Comparison of ENCODE assay signal across 17 cellular contexts in the genomic region with DNA sequence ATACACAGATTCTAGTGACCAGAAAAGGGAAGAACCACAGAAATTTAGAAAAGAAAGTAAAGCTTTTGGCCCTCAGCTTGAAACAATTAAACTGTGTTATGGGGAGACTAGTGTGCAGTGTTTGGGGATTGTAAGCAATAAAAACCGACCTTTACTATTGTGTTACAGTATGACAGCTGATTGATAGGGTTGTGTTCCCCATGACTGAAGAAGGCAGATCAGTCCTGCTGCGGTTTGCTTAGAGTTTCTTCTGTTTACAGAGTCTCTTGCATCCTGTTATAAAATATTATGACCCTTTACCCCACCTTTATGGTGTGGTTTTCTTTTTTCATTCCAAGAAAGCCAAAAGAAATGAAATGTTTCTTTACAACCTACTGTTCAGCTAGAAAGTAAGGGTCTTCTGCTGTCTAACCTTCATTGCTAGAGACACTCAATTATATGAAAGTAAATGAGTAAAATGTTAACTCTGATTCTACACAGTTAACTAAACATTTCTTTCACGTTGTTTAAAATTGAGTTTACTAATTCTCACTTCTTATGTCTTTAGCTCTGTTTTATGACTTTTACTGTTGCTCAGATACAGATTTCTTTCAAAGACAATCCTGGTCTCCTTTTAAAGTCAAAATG. TPM values are rescaled to one million over a fixed set of nuclear protein-coding genes. Genes with fewer than 3 reads are reported as not detected.
DNase-seq lines count a peak whose midpoint lies in the region; ATAC-seq, FAIRE-seq and TF ChIP-seq lines count a peak whose summit lies in the region.
"Had no signal": no experiment of that assay in that cellular context is flagged by ENCODE, and none has a peak within 500 bp of the region (broad histone marks: within the 10 kb centered on the region; RNA-seq: fewer than 3 reads in every experiment).

No MANE protein-coding gene starts in this region.

- no peaks in the 10 kb centered on the region for H3K27me3 ChIP-seq in endothelial cell of umbilical vein (ENCODE audit: control insufficient read depth in 2 of 2, insufficient read depth in 2 of 2, low read length in 2 of 2)
- H3K27me3 ChIP-seq: uterus had no signal

- no peak overlapping the region for H2AFZ ChIP-seq in endothelial cell of umbilical vein (ENCODE audit: low read depth, low read length)

- BruUV-seq in endothelial cell of umbilical vein (replicated peaks; lab: Mats Ljungman, UMichigan), result no TSS peak

- no peak for TF ChIP-seq CTCF in endothelial cell of umbilical vein (IDR thresholded peaks at IDR 0.05; ENCODE audit: extremely low read depth in 1 of 2, insufficient read depth in 1 of 2, low read depth in 1 of 2, low read length in 2 of 2)

- H3K36me3 Mint-ChIP-seq in activated naive CD8-positive, alpha-beta T cell treated with anti-CD3 and anti-CD28 coated beads, Interleukin-2, amount 10 ng/mL, durations not matched to agents 7 days and 5 days, result peaks cover 3% of the 10 kb centered on the region
- H3K36me3 Mint-ChIP-seq in activated naive CD8-positive, alpha-beta T cell treated with anti-CD3 and anti-CD28 coated beads for 36 hours, result peaks cover 3% of the 10 kb centered on the region
- H3K36me3 Mint-ChIP-seq: activated naive CD4-positive, alpha-beta T cell treated with anti-CD3 and anti-CD28 coated beads, Interleukin-2, amount 50 U/mL, for 72 hours had no signal

- H3K27ac ChIP-seq in endothelial cell of umbilical vein (ENCODE audit: insufficient read depth, low read depth, low read length), result no peak overlapping the region
- H3K27ac ChIP-seq: HL-60, prostate gland had no signal

- H3K4me1 ChIP-seq in endothelial cell of umbilical vein (ENCODE audit: control insufficient read depth, extremely low read depth, insufficient read depth, low read length), result peaks cover 12% of the 10 kb centered on the region
- H3K4me1 ChIP-seq: prostate gland, uterus had no signal

- no peak overlapping the region for H3K4me2 ChIP-seq in endothelial cell of umbilical vein (ENCODE audit: insufficient read depth, low read length)

- no peaks in the 10 kb centered on the region for H3K79me2 ChIP-seq in endothelial cell of umbilical vein (ENCODE audit: control insufficient read depth, insufficient read depth, low read length)

- no peak overlapping the region for H3K27ac Mint-ChIP-seq in activated naive CD8-positive, alpha-beta T cell treated with anti-CD3 and anti-CD28 coated beads, Interleukin-2, amount 10 ng/mL, durations not matched to agents 7 days and 5 days
- H3K27ac Mint-ChIP-seq in activated naive CD8-positive, alpha-beta T cell treated with anti-CD3 and anti-CD28 coated beads for 36 hours, result no peak overlapping the region
- H3K27ac Mint-ChIP-seq: activated naive CD4-positive, alpha-beta T cell treated with anti-CD3 and anti-CD28 coated beads, Interleukin-2, amount 50 U/mL, for 72 hours; HFFc6 had no signal

- intact Hi-C loops in endothelial cell of umbilical vein (cut with micrococcal nuclease), result no loop called here

- H3K9me3 Mint-ChIP-seq in activated naive CD8-positive, alpha-beta T cell treated with anti-CD3 and anti-CD28 coated beads, Interleukin-2, amount 10 ng/mL, durations not matched to agents 7 days and 5 days, result no peaks in the 10 kb centered on the region
- no peaks in the 10 kb centered on the region for H3K9me3 Mint-ChIP-seq in activated naive CD8-positive, alpha-beta T cell treated with anti-CD3 and anti-CD28 coated beads for 36 hours
- H3K9me3 Mint-ChIP-seq: activated naive CD4-positive, alpha-beta T cell treated with anti-CD3 and anti-CD28 coated beads, Interleukin-2, amount 50 U/mL, for 72 hours; HFFc6 had no signal

- dilution Hi-C loops in endothelial cell of umbilical vein (cut with MboI; ENCODE audit: extremely low pct_ligation_motif_present, low sequenced_read_pairs), result no loop called here

- no peak overlapping the region for H3K9ac ChIP-seq in endothelial cell of umbilical vein (replicated peaks; ENCODE audit: extremely low read depth, insufficient read depth, low read length)

- FAIRE-seq in endothelial cell of umbilical vein (lab: Jason Lieb, UNC), result no peak

- POLR2A ChIA-PET in activated naive CD8-positive, alpha-beta T cell treated with anti-CD3 and anti-CD28 coated beads, Interleukin-2, amount 10 ng/mL, durations not matched to agents 7 days and 5 days (lab: Charles Lee), result interaction anchor here (0.9 kb wide), 1 partner anchor 15 kb away, joined by 3 read pairs; no protein-coding TSS in a partner anchor
- POLR2A ChIA-PET in endothelial cell of umbilical vein (lab: Charles Lee), result no interaction called here

- no peak for TF ChIP-seq POLR2A in endothelial cell of umbilical vein (IDR thresholded peaks at IDR 0.05; ENCODE audit: low read depth, low read length)

- peak overlapping the region; percentile 31 for H3K4me3 Mint-ChIP-seq in activated naive CD8-positive, alpha-beta T cell treated with anti-CD3 and anti-CD28 coated beads, Interleukin-2, amount 10 ng/mL, durations not matched to agents 7 days and 5 days
- no peak overlapping the region for H3K4me3 Mint-ChIP-seq in activated naive CD8-positive, alpha-beta T cell treated with anti-CD3 and anti-CD28 coated beads for 36 hours
- H3K4me3 Mint-ChIP-seq: HFFc6 had no signal

- peak; percentile 50 for ATAC-seq in activated naive CD8-positive, alpha-beta T cell treated with anti-CD3 and anti-CD28 coated beads, Interleukin-2, amount 10 ng/mL, durations not matched to agents 7 days and 5 days (ENCODE audit: low read depth)
- peak; percentile 86 for ATAC-seq in HG03460 (IDR thresholded peaks at IDR 0.05; ENCODE audit: unreplicated experiment)

- H3K9me3 ChIP-seq in endothelial cell of umbilical vein (replicated peaks; ENCODE audit: control insufficient read depth, insufficient read depth, low read length), result no peaks in the 10 kb centered on the region
- H3K9me3 ChIP-seq: prostate gland, uterus had no signal

- no peak for DNase-seq in activated naive CD8-positive, alpha-beta T cell treated with anti-CD3 and anti-CD28 coated beads, Interleukin-2, amount 10 ng/mL, durations not matched to agents 7 days and 5 days
- DNase-seq in activated naive CD8-positive, alpha-beta T cell treated with anti-CD3 and anti-CD28 coated beads for 36 hours, result no peak
- DNase-seq in endothelial cell of umbilical vein (ENCODE audit: low read depth, low spot score), result peak; percentile 12
- no peak for DNase-seq in NCI-H1105 treated with DMSO at 0.1 percent for 48 hours (lab: John Stamatoyannopoulos, UW)
- no peak for DNase-seq in activated CD8-positive, alpha-beta memory T cell treated with anti-CD3 and anti-CD28 coated beads for 24 hours
- no peak for DNase-seq in COR-L47 (lab: John Stamatoyannopoulos, UW)
- DNase-seq in ecto neural progenitor cell (ENCODE audit: low spot score), result no peak
- DNase-seq: DMS79; HFFc6; MM.1S; NCI-H345; stimulated activated CD4-positive, alpha-beta T cell treated with anti-CD3 and anti-CD28 coated beads, Interleukin-2, amount 100 ng/mL, for 24 hours; uterus had no signal

- H3K36me3 ChIP-seq in endothelial cell of umbilical vein (ENCODE audit: control insufficient read depth in 2 of 2, extremely low read depth in 1 of 2, insufficient read depth in 2 of 2, low read length in 2 of 2), result no peaks in the 10 kb centered on the region
- H3K36me3 ChIP-seq: prostate gland, uterus had no signal

- H3K9me1 ChIP-seq in endothelial cell of umbilical vein (replicated peaks; ENCODE audit: control insufficient read depth, extremely low read depth, insufficient read depth, low read length), result no peaks in the 10 kb centered on the region

- CTCF ChIA-PET in endothelial cell of umbilical vein (lab: Charles Lee), result interaction anchor here (2.1 kb wide), 1 partner anchor 15 kb away, joined by 5 read pairs; no protein-coding TSS in a partner anchor

- H3K4me3 ChIP-seq in endothelial cell of umbilical vein (replicated peaks in 1 of 3; ENCODE audit: insufficient read depth in 1 of 3, low read depth in 1 of 3, low read length in 3 of 3), result no peak overlapping the region
- H3K4me3 ChIP-seq: prostate gland, uterus had no signal

- H3K27me3 Mint-ChIP-seq in activated naive CD8-positive, alpha-beta T cell treated with anti-CD3 and anti-CD28 coated beads, Interleukin-2, amount 10 ng/mL, durations not matched to agents 7 days and 5 days, result no peaks in the 10 kb centered on the region
- H3K27me3 Mint-ChIP-seq in activated naive CD8-positive, alpha-beta T cell treated with anti-CD3 and anti-CD28 coated beads for 36 hours, result no peaks in the 10 kb centered on the region

- H4K20me1 ChIP-seq in endothelial cell of umbilical vein (replicated peaks; ENCODE audit: control insufficient read depth, extremely low read depth, insufficient read depth, low read length), result no peaks in the 10 kb centered on the region

- peaks cover 4% of the 10 kb centered on the region for H3K4me1 Mint-ChIP-seq in activated naive CD8-positive, alpha-beta T cell treated with anti-CD3 and anti-CD28 coated beads, Interleukin-2, amount 10 ng/mL, durations not matched to agents 7 days and 5 days
- peaks cover 8% of the 10 kb centered on the region for H3K4me1 Mint-ChIP-seq in activated naive CD8-positive, alpha-beta T cell treated with anti-CD3 and anti-CD28 coated beads for 36 hours

TF ChIP-seq in endothelial cell of umbilical vein, 7 proteins besides CTCF, POLR2A, EP300 and RAD21 (continues in another document):
- TF ChIP-seq POLR2AphosphoS5 (IDR thresholded peaks at IDR 0.05; ENCODE audit: insufficient read depth, low read depth, low read length), result no peak
- TF ChIP-seq GATA2 (IDR thresholded peaks at IDR 0.05; ENCODE audit: insufficient read depth, insufficient read length, low read depth, low read length), result no peak
- TF ChIP-seq JUN (IDR thresholded peaks at IDR 0.05; ENCODE audit: borderline replicate concordance, insufficient read depth, insufficient read length, low read depth), result no peak
- no peak for TF ChIP-seq EZH2 (IDR thresholded peaks at IDR 0.05; ENCODE audit: borderline replicate concordance, low read depth, low read length, severe bottlenecking)
- TF ChIP-seq MAX (IDR thresholded peaks at IDR 0.05; ENCODE audit: insufficient read depth, insufficient read length), result no peak
- TF ChIP-seq MYC (IDR thresholded peaks at IDR 0.05; ENCODE audit: low read depth, low read length), result no peak

RNA-seq across cellular contexts. Expression of gene CHIC1, which starts 18.1 kb away (rescaled TPM):
- total RNA-seq in activated naive CD8-positive, alpha-beta T cell treated with anti-CD3 and anti-CD28 coated beads, Interleukin-2, amount 10 ng/mL, durations not matched to agents 7 days and 5 days, result 1 to 10 TPM; 8.4 to 8.6 TPM
- total RNA-seq in activated naive CD8-positive, alpha-beta T cell treated with anti-CD3 and anti-CD28 coated beads for 36 hours, result 1 to 10 TPM; 5.2 to 6.7 TPM
- total RNA-seq in endothelial cell of umbilical vein, result 6.1 and 7.5 TPM in 2 replicates
- 2.4 and 3.0 TPM in 2 replicates for polyA plus RNA-seq in endothelial cell of umbilical vein
- 2.7 and 2.9 TPM in 2 replicates for polyA plus RNA-seq in endothelial cell of umbilical vein (2011; cell fraction: cytosol; rRNA removed)
- 8.1 and 11.0 TPM in 2 replicates for polyA plus RNA-seq in endothelial cell of umbilical vein (2011; cell fraction: nucleus; rRNA removed)
- polyA plus RNA-seq in endothelial cell of umbilical vein (2012), result 4.8 and 6.0 TPM in 2 replicates
- 5.5 and 6.6 TPM in 2 replicates for polyA minus RNA-seq in endothelial cell of umbilical vein
- 5.1 TPM for polyA minus RNA-seq in endothelial cell of umbilical vein (2011; cell fraction: cytosol; rRNA and poly(A)+ RNA removed)
- 10.7 and 13.8 TPM in 2 replicates for polyA minus RNA-seq in endothelial cell of umbilical vein (2011; cell fraction: nucleus; rRNA and poly(A)+ RNA removed)
